1 cellular context compared by ENCODE assay signal in the genomic region with DNA sequence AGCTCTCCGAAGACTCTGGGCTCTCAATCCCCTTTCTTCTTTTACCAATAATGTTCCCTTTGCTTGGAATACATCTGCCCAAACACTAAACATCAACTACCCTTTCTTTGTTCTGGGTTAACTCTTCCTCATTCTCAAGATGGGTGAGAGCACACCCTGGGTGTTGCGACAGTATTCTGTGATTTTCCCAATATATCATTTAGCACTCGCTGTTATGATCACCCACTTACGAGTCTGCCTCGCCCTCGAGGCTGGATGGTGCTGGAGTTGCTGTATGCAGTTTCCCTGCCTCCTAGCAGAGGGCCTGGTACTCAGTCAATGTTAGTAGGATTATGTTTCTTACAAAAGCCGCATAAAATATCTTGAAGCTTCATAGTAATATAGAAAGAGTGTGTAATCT.
TF ChIP-seq lines count a peak whose summit lies in the region.

No MANE protein-coding gene starts in this region.

TF ChIP-seq in IMR-90, 13 proteins besides CTCF, POLR2A, EP300 and RAD21 (continued from another document):
- TF ChIP-seq CEBPB (IDR thresholded peaks at IDR 0.05; ENCODE audit: low read depth, low read length) = peak; percentile 49
